1 cellular context compared by ENCODE assay signal in genomic region chr2:230690439-230690838, GRCh38.
TF ChIP-seq lines count a peak whose summit lies in the region.

No MANE protein-coding gene starts in this region.

TF ChIP-seq in HCT116, 20 proteins besides CTCF, POLR2A, EP300 and RAD21:
- TF ChIP-seq ZNF274 (IDR thresholded peaks at IDR 0.05; ENCODE audit: low read depth, low read length) (no peak), REST (IDR thresholded peaks at IDR 0.05; ENCODE audit: low read depth) (no peak), ATF3 (IDR thresholded peaks at IDR 0.05) (no peak), TCF7L2 (IDR thresholded peaks at IDR 0.05; ENCODE audit: borderline replicate concordance, extremely low read depth, insufficient read depth, insufficient read length) (no peak), POLR2AphosphoS5 (IDR thresholded peaks at IDR 0.05; ENCODE audit: low read depth, low read length) (no peak)
